In the genomic region with DNA sequence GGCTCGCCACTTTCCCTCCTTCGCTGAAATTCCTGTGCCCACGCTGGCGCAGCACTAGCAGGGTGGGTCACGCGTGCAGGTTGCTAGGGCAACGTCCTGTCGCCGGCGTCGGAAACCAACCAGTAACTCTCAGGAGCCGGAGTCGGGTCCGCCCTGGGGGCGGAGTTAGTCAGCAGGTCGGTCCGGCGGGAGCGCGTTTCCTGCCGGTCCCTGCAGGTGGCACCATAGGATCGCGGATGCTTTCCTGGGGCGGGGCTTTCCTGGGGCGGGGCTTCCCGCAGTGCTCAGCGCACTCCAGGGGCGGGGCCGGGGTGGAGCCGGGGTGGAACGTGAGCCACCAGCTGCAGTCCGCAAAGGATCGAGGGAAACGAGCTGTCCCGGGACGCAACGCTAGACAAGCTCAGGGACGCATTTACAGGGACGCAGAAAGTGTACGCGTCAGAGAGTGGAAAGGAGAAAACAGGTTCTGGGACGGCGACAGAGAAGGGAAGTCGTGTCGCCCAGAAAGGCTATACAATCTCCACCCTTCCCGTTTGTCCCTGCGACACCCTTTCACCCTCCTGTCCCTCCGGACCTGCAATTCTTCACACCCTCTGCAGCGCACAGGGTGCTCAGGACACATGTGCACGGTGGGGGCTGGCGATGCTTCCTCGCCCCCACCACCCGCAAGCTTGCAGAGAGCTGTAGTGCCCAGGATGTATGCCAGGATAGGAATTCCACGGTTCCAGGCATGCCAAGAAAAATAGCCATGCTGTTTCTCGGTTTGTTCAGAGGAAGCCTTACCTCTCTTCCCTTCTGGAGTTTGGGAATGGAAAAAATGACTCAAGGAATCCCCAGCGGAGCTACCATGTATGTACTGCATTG, we compare ENCODE assay signal across 8 cellular contexts. TPM values are rescaled to one million over a fixed set of nuclear protein-coding genes. Genes with fewer than 3 reads are reported as not detected.
DNase-seq lines count a peak whose midpoint lies in the region; ATAC-seq, FAIRE-seq and TF ChIP-seq lines count a peak whose summit lies in the region.

No MANE protein-coding gene starts in this region.

- H3K9me3 ChIP-seq in fibroblast of lung (ENCODE audit: control insufficient read depth, insufficient read depth, low read depth, low read length) = no peaks in the 10 kb centered on the region

- H3K4me3 ChIP-seq in fibroblast of lung (replicated peaks in 1 of 4; ENCODE audit: control extremely low read depth in 1 of 4, insufficient read depth in 1 of 4, low read depth in 3 of 4, low read length in 4 of 4) = peak overlapping the region; percentile 57 to 73 (median 66)

- no peaks in the 10 kb centered on the region for H3K27me3 ChIP-seq in fibroblast of lung (ENCODE audit: control insufficient read depth, insufficient read depth, low read length)

- H3K9ac ChIP-seq in fibroblast of lung (ENCODE audit: insufficient read depth, low read length) = no peak overlapping the region

- H3K9me3 Mint-ChIP-seq in activated T-helper 17 cell treated with anti-CD3 and anti-CD28 coated beads, Interleukin-2, amount 50 U/mL, for 72 hours = no peaks in the 10 kb centered on the region
- no peaks in the 10 kb centered on the region for H3K9me3 Mint-ChIP-seq in naive thymus-derived CD8-positive, alpha-beta T cell
- H3K9me3 Mint-ChIP-seq in stimulated activated memory B cell treated with anti-CD40 and anti-IgM and Interleukin-4, amounts not matched to agents 10 μg/mL and 1 μg/mL and 100 μg/mL, for 72 hours = no peaks in the 10 kb centered on the region

- H3K36me3 ChIP-seq in fibroblast of lung (ENCODE audit: control insufficient read depth, insufficient read depth, low read length) = no peaks in the 10 kb centered on the region

- H3K4me2 ChIP-seq in fibroblast of lung (ENCODE audit: extremely low read depth, insufficient read depth, low read length) = peak overlapping the region; percentile 100

- H3K79me2 ChIP-seq in fibroblast of lung (ENCODE audit: control insufficient read depth, insufficient read depth, low read length) = no peaks in the 10 kb centered on the region

- H3K4me1 ChIP-seq in fibroblast of lung (ENCODE audit: control insufficient read depth, extremely low read depth, insufficient read depth, low read length) = peaks cover 23% of the 10 kb centered on the region

- H3K27me3 Mint-ChIP-seq in activated T-helper 17 cell treated with anti-CD3 and anti-CD28 coated beads, Interleukin-2, amount 50 U/mL, for 72 hours = peaks cover 9% of the 10 kb centered on the region
- H3K27me3 Mint-ChIP-seq in naive thymus-derived CD8-positive, alpha-beta T cell = peaks cover 19 to 68% (median 31%) of the 10 kb centered on the region in 5 donors
- H3K27me3 Mint-ChIP-seq in stimulated activated memory B cell treated with anti-CD40 and anti-IgM and Interleukin-4, amounts not matched to agents 10 μg/mL and 1 μg/mL and 100 μg/mL, for 72 hours = peaks cover 11% of the 10 kb centered on the region

- peaks cover 11% of the 10 kb centered on the region for H3K4me1 Mint-ChIP-seq in activated T-helper 17 cell treated with anti-CD3 and anti-CD28 coated beads, Interleukin-2, amount 50 U/mL, for 72 hours
- H3K4me1 Mint-ChIP-seq in naive thymus-derived CD8-positive, alpha-beta T cell = peaks cover 16 to 41% (median 34%) of the 10 kb centered on the region in 4 donors
- peaks cover 45% of the 10 kb centered on the region for H3K4me1 Mint-ChIP-seq in stimulated activated memory B cell treated with anti-CD40 and anti-IgM and Interleukin-4, amounts not matched to agents 10 μg/mL and 1 μg/mL and 100 μg/mL, for 72 hours

- H3K36me3 Mint-ChIP-seq in activated T-helper 17 cell treated with anti-CD3 and anti-CD28 coated beads, Interleukin-2, amount 50 U/mL, for 72 hours (ENCODE audit: low read depth) = peaks cover 5% of the 10 kb centered on the region
- H3K36me3 Mint-ChIP-seq in naive thymus-derived CD8-positive, alpha-beta T cell = peaks cover 0 to 3% (median 0%) of the 10 kb centered on the region in 3 donors
- no peaks in the 10 kb centered on the region for H3K36me3 Mint-ChIP-seq in stimulated activated memory B cell treated with anti-CD40 and anti-IgM and Interleukin-4, amounts not matched to agents 10 μg/mL and 1 μg/mL and 100 μg/mL, for 72 hours

- DNase-seq in Daoy (ENCODE audit: low read depth) = peak; percentile 94
- peak; percentile 93 for DNase-seq in H54 (ENCODE audit: insufficient read length, low spot score)
- DNase-seq in LoVo (ENCODE audit: low spot score) = peak; percentile 98
- DNase-seq in RPMI8226 = peak; percentile 98
- DNase-seq in fibroblast of lung (ENCODE audit: low read depth in 2 of 2) = peak; percentile 93 to 95
- peak; percentile 93 to 99 (median 96) for DNase-seq in naive thymus-derived CD8-positive, alpha-beta T cell

- FAIRE-seq in H54 (lab: Jason Lieb, UNC) = peak; percentile 53

- no peaks in the 10 kb centered on the region for H4K20me1 ChIP-seq in fibroblast of lung (ENCODE audit: control insufficient read depth, extremely low read depth, insufficient read depth, low read length)

- TF ChIP-seq CTCF in fibroblast of lung (conservative IDR thresholded peaks at IDR 0.05 in 1 of 2, IDR thresholded peaks at IDR 0.05 in 1 of 2; ENCODE audit: low read depth in 1 of 2, low read length in 2 of 2) = peak; percentile 55 to 69

- H3K27ac ChIP-seq in fibroblast of lung (ENCODE audit: insufficient read depth, low read length) = peak overlapping the region; percentile 63

- peak overlapping the region; percentile 93 for H3K4me3 Mint-ChIP-seq in activated T-helper 17 cell treated with anti-CD3 and anti-CD28 coated beads, Interleukin-2, amount 50 U/mL, for 72 hours
- peak overlapping the region; percentile 81 to 94 (median 89) for H3K4me3 Mint-ChIP-seq in naive thymus-derived CD8-positive, alpha-beta T cell
- H3K4me3 Mint-ChIP-seq in stimulated activated memory B cell treated with anti-CD40 and anti-IgM and Interleukin-4, amounts not matched to agents 10 μg/mL and 1 μg/mL and 100 μg/mL, for 72 hours = peak overlapping the region; percentile 85

- ATAC-seq in activated T-helper 17 cell treated with anti-CD3 and anti-CD28 coated beads, Interleukin-2, amount 50 U/mL, for 72 hours (replicated peaks) = peak; percentile 94
- ATAC-seq in naive thymus-derived CD8-positive, alpha-beta T cell = peak; percentile 90 to 91
- peak; percentile 95 for ATAC-seq in stimulated activated memory B cell treated with anti-CD40 and anti-IgM and Interleukin-4, amounts not matched to agents 10 μg/mL and 1 μg/mL and 100 μg/mL, for 72 hours

- peak; percentile 62 for TF ChIP-seq POLR2A in H54 (IDR thresholded peaks at IDR 0.05; ENCODE audit: low read depth, low read length)

- POLR2A ChIA-PET in naive thymus-derived CD8-positive, alpha-beta T cell (lab: Charles Lee) = interaction anchor here (0.9 to 1.3 kb wide), 4 partner anchors 18 to 130 kb away, joined by 3 to 5 read pairs (median 4); no protein-coding TSS in a partner anchor

- H2AFZ ChIP-seq in fibroblast of lung (ENCODE audit: low read length) = peak overlapping the region; percentile 97

- peak overlapping the region; percentile 81 for H3K27ac Mint-ChIP-seq in activated T-helper 17 cell treated with anti-CD3 and anti-CD28 coated beads, Interleukin-2, amount 50 U/mL, for 72 hours
- peak overlapping the region; percentile 15 to 94 (median 80) for H3K27ac Mint-ChIP-seq in naive thymus-derived CD8-positive, alpha-beta T cell
- H3K27ac Mint-ChIP-seq in stimulated activated memory B cell treated with anti-CD40 and anti-IgM and Interleukin-4, amounts not matched to agents 10 μg/mL and 1 μg/mL and 100 μg/mL, for 72 hours = peak overlapping the region; percentile 77

RNA-seq across cellular contexts. Expression of a gene that starts 12.3 kb away (rescaled TPM):
- 0.57 and 5.5 TPM in 2 replicates for total RNA-seq in Daoy (2014; rRNA removed; shearing (Covaris generic))
- 1 to 10 TPM; 1.3 to 2.0 TPM for total RNA-seq in activated T-helper 17 cell treated with anti-CD3 and anti-CD28 coated beads, Interleukin-2, amount 50 U/mL, for 72 hours
- total RNA-seq in fibroblast of lung = 49.8 and 63.1 TPM in 2 replicates
- 97.9 and 104 TPM in 2 replicates for polyA plus RNA-seq in fibroblast of lung
- polyA plus RNA-seq in fibroblast of lung (2012) = 130 and 148 TPM in 2 replicates
- polyA minus RNA-seq in fibroblast of lung (ENCODE audit: low replicate concordance) = 61.9 and 91.5 TPM in 2 replicates
- 1 to 10 TPM; 1.2 to 2.4 TPM for total RNA-seq in naive thymus-derived CD8-positive, alpha-beta T cell
- polyA plus RNA-seq in naive thymus-derived CD8-positive, alpha-beta T cell = 1 to 10 TPM in 2 of 3 donors, under 1 TPM in 1; 0.84 to 7.1 (median 1.6) TPM

RNA-seq across cellular contexts. Expression of a gene that starts 22.9 kb away (rescaled TPM):
- 19.1 and 22.3 TPM in 2 replicates for total RNA-seq in Daoy (2014; rRNA removed; shearing (Covaris generic))
- 10 to 100 TPM; 77.7 to 91.8 TPM for total RNA-seq in activated T-helper 17 cell treated with anti-CD3 and anti-CD28 coated beads, Interleukin-2, amount 50 U/mL, for 72 hours
- total RNA-seq in fibroblast of lung = 90.4 and 162 TPM in 2 replicates
- 170 and 200 TPM in 2 replicates for polyA plus RNA-seq in fibroblast of lung
- polyA plus RNA-seq in fibroblast of lung (2012) = 119 and 162 TPM in 2 replicates
- 172 and 227 TPM in 2 replicates for polyA minus RNA-seq in fibroblast of lung (ENCODE audit: low replicate concordance)
- 10 to 100 TPM; 45.5 to 50.4 TPM for total RNA-seq in naive thymus-derived CD8-positive, alpha-beta T cell
- polyA plus RNA-seq in naive thymus-derived CD8-positive, alpha-beta T cell = 10 to 100 TPM in 1 of 3 donors, 1 to 10 TPM in 2; 5.0 to 14.2 (median 7.2) TPM

RNA-seq across cellular contexts. Expression of a gene that starts 54.4 kb away (rescaled TPM):
- 74.2 and 93.5 TPM in 2 replicates for total RNA-seq in Daoy (2014; rRNA removed; shearing (Covaris generic))
- 100 to 1,000 TPM; 139 to 216 TPM for total RNA-seq in activated T-helper 17 cell treated with anti-CD3 and anti-CD28 coated beads, Interleukin-2, amount 50 U/mL, for 72 hours
- total RNA-seq in fibroblast of lung = 72.2 and 118 TPM in 2 replicates
- 57.1 and 58.1 TPM in 2 replicates for polyA plus RNA-seq in fibroblast of lung
- polyA plus RNA-seq in fibroblast of lung (2012) = 76.4 and 78.4 TPM in 2 replicates
- 22.1 and 73.3 TPM in 2 replicates for polyA minus RNA-seq in fibroblast of lung (ENCODE audit: low replicate concordance)
- total RNA-seq in naive thymus-derived CD8-positive, alpha-beta T cell = 100 to 1,000 TPM; 352 to 356 TPM
- 10 to 100 TPM; 63.6 to 73.0 (median 70.2) TPM for polyA plus RNA-seq in naive thymus-derived CD8-positive, alpha-beta T cell

Comparison
In these comparisons a context has a peak if more than half of its experiments do, and no peak if none do; other contexts are left out.
1. Peak in every context shown above with its lines: DNase-seq, ATAC-seq, H3K4me3 ChIP-seq and H3K27ac ChIP-seq.